Comparison of ENCODE assay signal across 21 cellular contexts in the genomic region with DNA sequence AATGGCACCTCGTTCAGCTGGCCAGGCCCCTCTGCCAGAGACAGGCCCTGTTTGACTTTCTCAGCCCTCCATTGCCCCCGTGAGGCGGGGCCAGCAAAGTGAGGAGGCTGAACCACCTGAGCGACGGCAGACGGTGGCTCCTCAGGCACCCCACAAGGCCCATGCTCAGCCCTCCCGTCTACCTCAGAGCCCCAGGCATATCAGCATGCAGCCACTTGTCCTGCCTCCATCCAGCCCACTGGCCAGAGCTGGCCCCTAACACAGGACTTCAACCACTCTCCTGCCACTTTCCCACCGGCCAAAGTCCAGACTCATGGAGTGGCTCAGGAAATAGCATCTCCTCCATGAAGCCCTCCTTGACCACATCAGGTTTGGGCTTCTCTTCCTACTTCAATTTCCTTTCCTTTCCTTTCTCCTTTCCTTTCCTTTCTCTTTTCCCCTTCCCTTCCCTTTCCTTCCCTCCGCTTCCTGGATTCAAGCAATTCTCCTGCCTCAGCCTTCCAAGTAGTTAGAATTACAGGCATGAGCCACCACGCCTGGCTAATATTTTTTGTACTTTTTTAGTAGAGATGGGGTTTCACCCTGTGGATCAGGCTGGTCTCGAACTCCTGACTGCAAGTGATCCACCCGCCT. TPM values are rescaled to one million over a fixed set of nuclear protein-coding genes. Genes with fewer than 3 reads are reported as not detected.
A peak's percentile ranks its signal among the peaks of the same experiment; 100 is the strongest.
DNase-seq lines count a peak whose midpoint lies in the region; ATAC-seq and TF ChIP-seq lines count a peak whose summit lies in the region.
"Had no signal": no experiment of that assay in that cellular context is flagged by ENCODE, and none has a peak within 500 bp of the region (broad histone marks: within the 10 kb centered on the region; RNA-seq: fewer than 3 reads in every experiment).

No MANE protein-coding gene starts in this region.

- DNase-seq in Right ventricle myocardium inferior (ENCODE audit: missing footprints) (peak; percentile 53), left cardiac atrium (no peak), GM23338 (ENCODE audit: low spot score) (peak; percentile 60), OCI-LY7 (ENCODE audit: low spot score) (peak; percentile 8), iPS-NIHi7 (ENCODE audit: extremely low spot score) (peak; percentile 58), sigmoid colon (no peak), UCSD-AML1 (lab: John Stamatoyannopoulos, UW; ENCODE audit: unreplicated experiment) (no peak)
- DNase-seq: CD8-positive, alpha-beta T cell; DMS79; GDM1; NCI-H1105 treated with DMSO at 0.1 percent for 48 hours; NCI-H187 treated with DMSO at 0.1 percent for 48 hours; NCI-H526 treated with DMSO at 0.1 percent for 48 hours; PC-9; SW 1271 had no signal

- H4K20me1 ChIP-seq in GM23338 (replicated peaks; ENCODE audit: insufficient read depth) (no peaks in the 10 kb centered on the region), OCI-LY7 (ENCODE audit: insufficient read depth, low read length) (no peaks in the 10 kb centered on the region)
- H4K20me1 ChIP-seq: BLaER1 had no signal

- no peak overlapping the region for H3K4me3 Mint-ChIP-seq in GM23338
- H3K4me3 Mint-ChIP-seq: CD8-positive, alpha-beta T cell had no signal

- TF ChIP-seq EP300 in sigmoid colon (IDR thresholded peaks at IDR 0.05) = no peak

- H3K9me2 ChIP-seq in GM23338 (ENCODE audit: insufficient read depth) (no peaks in the 10 kb centered on the region), OCI-LY7 (ENCODE audit: insufficient read depth, low read length) (no peaks in the 10 kb centered on the region)

- POLR2A ChIA-PET in OCI-LY7 (lab: Charles Lee) = no interaction called here

- no peak for ATAC-seq in Right ventricle myocardium inferior
- ATAC-seq in left cardiac atrium = no peak
- ATAC-seq in GM23338 = peak; percentile 74
- no peak for ATAC-seq in HG03432 (IDR thresholded peaks at IDR 0.05; ENCODE audit: unreplicated experiment)
- ATAC-seq: CD8-positive, alpha-beta T cell; HCT116 had no signal

- no peak for TF ChIP-seq POLR2A in sigmoid colon (IDR thresholded peaks at IDR 0.05)

- H3K36me3 ChIP-seq in GM23338 (ENCODE audit: insufficient read depth) (no peaks in the 10 kb centered on the region), OCI-LY7 (ENCODE audit: insufficient read depth, low read length) (no peaks in the 10 kb centered on the region), sigmoid colon (no peaks in the 10 kb centered on the region)
- H3K36me3 ChIP-seq: BLaER1 had no signal

- H3K27ac Mint-ChIP-seq in GM23338 = no peak overlapping the region
- H3K27ac Mint-ChIP-seq: CD8-positive, alpha-beta T cell had no signal

- TF ChIP-seq CTCF in GM23338 (conservative IDR thresholded peaks at IDR 0.05; ENCODE audit: low read depth in 2 of 2) (peak; percentile 12 to 50; a peak in 2 of 4 replicates), OCI-LY7 (conservative IDR thresholded peaks at IDR 0.05; ENCODE audit: low read length) (0 out of 2 replicates have a peak, but pooled peaks have one; percentile 22), sigmoid colon (IDR thresholded peaks at IDR 0.05) (no peak)

- H3K4me2 ChIP-seq in GM23338 (no peak overlapping the region), OCI-LY7 (ENCODE audit: low read length) (no peak overlapping the region)
- H3K4me2 ChIP-seq: BLaER1, PC-9 had no signal

- H3K27me3 ChIP-seq in GM23338 (ENCODE audit: insufficient read depth) (no peaks in the 10 kb centered on the region), sigmoid colon (peaks cover 0 to 7% (median 0%) of the 10 kb centered on the region in 3 donors)
- H3K27me3 ChIP-seq: BLaER1 had no signal

- H3K4me3 ChIP-seq in GM23338 (no peak overlapping the region), OCI-LY7 (ENCODE audit: low read depth, low read length, poor library complexity, severe bottlenecking) (no peak overlapping the region), sigmoid colon (no peak overlapping the region)
- H3K4me3 ChIP-seq: BLaER1, PC-9 had no signal

- H3K4me1 ChIP-seq in GM23338 (ENCODE audit: insufficient read depth) (no peaks in the 10 kb centered on the region), OCI-LY7 (ENCODE audit: insufficient read depth, low read length, poor library complexity, severe bottlenecking) (no peaks in the 10 kb centered on the region), sigmoid colon (no peaks in the 10 kb centered on the region)

- peaks cover 18% of the 10 kb centered on the region for H3K27me3 Mint-ChIP-seq in GM23338 (ENCODE audit: insufficient read depth, low read depth, poor library complexity)

- H3K9me3 Mint-ChIP-seq in GM23338 = no peaks in the 10 kb centered on the region
- H3K9me3 Mint-ChIP-seq: CD8-positive, alpha-beta T cell had no signal

- no TSS peak for BruUV-seq in OCI-LY7 (replicated peaks; lab: Mats Ljungman, UMichigan)

- H3F3A ChIP-seq in GM23338 (replicated peaks; ENCODE audit: low read depth) = no peaks in the 10 kb centered on the region

- H3K4me1 Mint-ChIP-seq in GM23338 = peaks cover 7% of the 10 kb centered on the region; the same call in 2 of the 3 replicates

- intact Hi-C loops in Right ventricle myocardium inferior (cut with DNase I) (no loop called here), left cardiac atrium (cut with DNase I) (no loop called here), OCI-LY7 (cut with micrococcal nuclease; ENCODE audit: unreplicated experiment) (no loop called here), sigmoid colon (cut with DNase I) (no loop called here)

- H3K27ac ChIP-seq in GM23338 (ENCODE audit: low read depth) (no peak overlapping the region), OCI-LY7 (ENCODE audit: low read depth, low read length, poor library complexity, severe bottlenecking) (no peak overlapping the region), sigmoid colon (no peak overlapping the region)
- H3K27ac ChIP-seq: BLaER1, PC-9 had no signal

- 79% methylated on average over 12 of the region's 12 CpGs for WGBS in sigmoid colon, 2 donors

- H2AFZ ChIP-seq in GM23338 (no peak overlapping the region), OCI-LY7 (ENCODE audit: low read length) (no peak overlapping the region)
- H2AFZ ChIP-seq: PC-9 had no signal

- H3K9me3 ChIP-seq in OCI-LY7 (ENCODE audit: low read length) (no peaks in the 10 kb centered on the region), sigmoid colon (no peaks in the 10 kb centered on the region)
- H3K9me3 ChIP-seq: BLaER1 had no signal

- H3K79me2 ChIP-seq in GM23338 (replicated peaks; ENCODE audit: insufficient read depth) (no peaks in the 10 kb centered on the region), OCI-LY7 (ENCODE audit: insufficient read depth, low read depth, low read length) (no peaks in the 10 kb centered on the region)

- H3K36me3 Mint-ChIP-seq in GM23338 (ENCODE audit: low read depth) = no peaks in the 10 kb centered on the region
- H3K36me3 Mint-ChIP-seq: CD8-positive, alpha-beta T cell had no signal

- CTCF ChIA-PET in OCI-LY7 (lab: Charles Lee; ENCODE audit: unreplicated experiment) = no interaction called here

TF ChIP-seq in GM23338, 12 proteins besides CTCF, POLR2A, EP300 and RAD21:
- TF ChIP-seq STAT1 (IDR thresholded peaks at IDR 0.05; ENCODE audit: unreplicated experiment) = no peak
TF ChIP-seq in GM23338: peak in this region for 0.

RNA-seq across cellular contexts. Expression of gene SLC7A10, which starts 9.3 kb away (rescaled TPM):
- total RNA-seq in Right ventricle myocardium inferior (0.32 TPM), left cardiac atrium (1 to 10 TPM in 1 of 2 donors, under 1 TPM in 1; 0.58 to 4.0 TPM), OCI-LY7 (2022) (not detected in 2 replicates), sigmoid colon (1 to 10 TPM in 1 of 4 donors, under 1 TPM in 1, not detected in 2; 0.27 to 1.1 TPM)
- 2.6 and 6.3 TPM in 2 replicates for total RNA-seq in GM23338 (2014; rRNA removed; shearing (Covaris generic))
- polyA plus RNA-seq in GM23338 (2016; fragmentation: Nextera tagmentation; extraction: Ambion mirVana) (2.5 and 3.3 TPM in 2 replicates), sigmoid colon (1 to 10 TPM in 1 of 3 donors, not detected in 2; 1.4 TPM)
- total RNA-seq in OCI-LY7 (2014; rRNA removed; shearing (Covaris generic)) = not detected in 2 replicates
- total RNA-seq: A172; CD8-positive, alpha-beta T cell; LHCN-M2; PC-9; SK-MEL-5 had no signal

RNA-seq across cellular contexts. Expression of gene LRP3, which starts 22.2 kb away (rescaled TPM):
- total RNA-seq in Right ventricle myocardium inferior = 17.8 TPM
- total RNA-seq in left cardiac atrium = 10 to 100 TPM; 16.2 to 22.1 TPM
- 43.1 and 62.7 TPM in 2 replicates for total RNA-seq in GM23338 (2014; rRNA removed; shearing (Covaris generic))
- 3.5 and 4.3 TPM in 2 replicates for polyA plus RNA-seq in GM23338 (2016; fragmentation: Nextera tagmentation; extraction: Ambion mirVana)
- total RNA-seq in OCI-LY7 (2014; rRNA removed; shearing (Covaris generic)) = not detected in 2 replicates
- total RNA-seq in OCI-LY7 (2022) = not detected in 2 replicates
- total RNA-seq in sigmoid colon = 10 to 100 TPM; 17.1 to 31.5 (median 21.8) TPM
- 10 to 100 TPM in 1 of 3 donors, 1 to 10 TPM in 2; 3.9 to 10.3 (median 9.6) TPM for polyA plus RNA-seq in sigmoid colon
- total RNA-seq: CD8-positive, alpha-beta T cell had no signal

Comparison
In these comparisons a context has a peak if more than half of its experiments do, and no peak if none do; other contexts are left out.
1. DNase-seq: peak in Right ventricle myocardium inferior (single experiment), GM23338 (single experiment), OCI-LY7 (single experiment) and iPS-NIHi7 (single experiment); none in left cardiac atrium (single experiment), sigmoid colon (single experiment) and UCSD-AML1 (single experiment).
2. CTCF ChIP-seq: peak in GM23338 (2 of 2) and OCI-LY7 (single experiment); none in sigmoid colon (0 of 4).
3. RNA of gene LRP3, which starts 22.2 kb away (total RNA-seq): 43.1 to 62.7 TPM in GM23338, 17.1 to 31.5 TPM in sigmoid colon, 16.2 to 22.1 TPM in left cardiac atrium and 17.8 TPM in Right ventricle myocardium inferior (single experiment); not detected in OCI-LY7; every median in the first group is over 10 times any median in the second.